Comparison of ENCODE assay signal across 9 cellular contexts in genomic region chr9:2623866-2624682, GRCh38. TPM values are rescaled to one million over a fixed set of nuclear protein-coding genes. Genes with fewer than 3 reads are reported as not detected.
DNase-seq lines count a peak whose midpoint lies in the region; ATAC-seq and TF ChIP-seq lines count a peak whose summit lies in the region.
"Had no signal": no experiment of that assay in that cellular context is flagged by ENCODE, and none has a peak within 500 bp of the region (broad histone marks: within the 10 kb centered on the region; RNA-seq: fewer than 3 reads in every experiment).

No MANE protein-coding gene starts in this region.

- peaks cover 19% of the 10 kb centered on the region for H3K4me1 Mint-ChIP-seq in T-helper 2 cell treated with Interferon-gamma antibody and Interleukin-4, amounts not matched to agents 5 μg/mL and 100 μg/mL, for 36 hours (ENCODE audit: low read depth)
- H3K4me1 Mint-ChIP-seq in activated naive CD8-positive, alpha-beta T cell treated with anti-CD3 and anti-CD28 coated beads, Interleukin-2, amount 50 U/mL, for 24 hours, result peaks cover 19% of the 10 kb centered on the region
- H3K4me1 Mint-ChIP-seq in immature natural killer cell, result peaks cover 17 to 25% of the 10 kb centered on the region in 2 donors

- in situ Hi-C loops in brain microvascular endothelial cell (cut with HindIII; ENCODE audit: low pct_ligation_motif_present, low sequenced_read_pairs), result no loop called here

- peaks cover 28 to 38% (median 28%) of the 10 kb centered on the region in 3 donors for H3K4me1 ChIP-seq in skeletal muscle tissue (ENCODE audit: control insufficient read depth in 3 of 3, insufficient read depth in 3 of 3, low read length in 3 of 3)

- H3K9me3 ChIP-seq in skeletal muscle tissue (ENCODE audit: control insufficient read depth in 3 of 3, low read length in 3 of 3), result no peaks in the 10 kb centered on the region
- H3K9me3 ChIP-seq: SJSA1 had no signal

- H3K27me3 ChIP-seq in skeletal muscle tissue (ENCODE audit: control insufficient read depth in 3 of 3, insufficient read depth in 3 of 3, low read length in 3 of 3) (no peaks in the 10 kb centered on the region), brain microvascular endothelial cell (replicated peaks) (peaks cover 5% of the 10 kb centered on the region)
- H3K27me3 ChIP-seq: SJSA1 had no signal

- TF ChIP-seq CTCF in brain microvascular endothelial cell (IDR thresholded peaks at IDR 0.05; ENCODE audit: low read depth, low read length, missing control alignments) (no peak), GM20000 (IDR thresholded peaks at IDR 0.05; ENCODE audit: extremely low read depth, missing control alignments) (no peak)

- H3K4me3 ChIP-seq in skeletal muscle tissue (ENCODE audit: low read length in 3 of 3) (peak overlapping the region; percentile 75 to 84 (median 78)), brain microvascular endothelial cell (ENCODE audit: low read depth, low read length) (no peak overlapping the region)
- H3K4me3 ChIP-seq: SJSA1 had no signal

- H3K36me3 ChIP-seq in skeletal muscle tissue (ENCODE audit: control insufficient read depth in 3 of 3, insufficient read depth in 3 of 3, low read length in 3 of 3) (no peaks in the 10 kb centered on the region), brain microvascular endothelial cell (replicated peaks) (no peaks in the 10 kb centered on the region)
- H3K36me3 ChIP-seq: SJSA1 had no signal

- H3K27me3 Mint-ChIP-seq in T-helper 2 cell treated with Interferon-gamma antibody and Interleukin-4, amounts not matched to agents 5 μg/mL and 100 μg/mL, for 36 hours (ENCODE audit: low read depth), result peaks cover 23% of the 10 kb centered on the region
- H3K27me3 Mint-ChIP-seq in activated naive CD8-positive, alpha-beta T cell treated with anti-CD3 and anti-CD28 coated beads, Interleukin-2, amount 50 U/mL, for 24 hours, result peaks cover 59% of the 10 kb centered on the region
- peaks cover 11 to 13% (median 12%) of the 10 kb centered on the region in 3 donors for H3K27me3 Mint-ChIP-seq in immature natural killer cell (ENCODE audit: low read depth in 3 of 3)

- peak overlapping the region; percentile 88 to 96 (median 95) for H3K9ac ChIP-seq in skeletal muscle tissue (ENCODE audit: low read depth in 1 of 3, low read length in 3 of 3)

- H3K9me3 Mint-ChIP-seq in T-helper 2 cell treated with Interferon-gamma antibody and Interleukin-4, amounts not matched to agents 5 μg/mL and 100 μg/mL, for 36 hours, result no peaks in the 10 kb centered on the region
- H3K9me3 Mint-ChIP-seq in activated naive CD8-positive, alpha-beta T cell treated with anti-CD3 and anti-CD28 coated beads, Interleukin-2, amount 50 U/mL, for 24 hours, result no peaks in the 10 kb centered on the region
- H3K9me3 Mint-ChIP-seq in immature natural killer cell, result no peaks in the 10 kb centered on the region

- peak overlapping the region; percentile 91 for H3K4me3 Mint-ChIP-seq in T-helper 2 cell treated with Interferon-gamma antibody and Interleukin-4, amounts not matched to agents 5 μg/mL and 100 μg/mL, for 36 hours
- H3K4me3 Mint-ChIP-seq in activated naive CD8-positive, alpha-beta T cell treated with anti-CD3 and anti-CD28 coated beads, Interleukin-2, amount 50 U/mL, for 24 hours, result peak overlapping the region; percentile 86
- H3K4me3 Mint-ChIP-seq in immature natural killer cell, result peak overlapping the region; percentile 84 to 91 (median 85)

- H3K27ac Mint-ChIP-seq in T-helper 2 cell treated with Interferon-gamma antibody and Interleukin-4, amounts not matched to agents 5 μg/mL and 100 μg/mL, for 36 hours, result no peak overlapping the region
- H3K27ac Mint-ChIP-seq in activated naive CD8-positive, alpha-beta T cell treated with anti-CD3 and anti-CD28 coated beads, Interleukin-2, amount 50 U/mL, for 24 hours, result no peak overlapping the region
- no peak overlapping the region for H3K27ac Mint-ChIP-seq in immature natural killer cell

- H3K36me3 Mint-ChIP-seq in T-helper 2 cell treated with Interferon-gamma antibody and Interleukin-4, amounts not matched to agents 5 μg/mL and 100 μg/mL, for 36 hours (ENCODE audit: low read depth), result peaks cover 6% of the 10 kb centered on the region
- no peaks in the 10 kb centered on the region for H3K36me3 Mint-ChIP-seq in activated naive CD8-positive, alpha-beta T cell treated with anti-CD3 and anti-CD28 coated beads, Interleukin-2, amount 50 U/mL, for 24 hours (ENCODE audit: low read depth)
- H3K36me3 Mint-ChIP-seq in immature natural killer cell, result no peaks in the 10 kb centered on the region

- H3K27ac ChIP-seq in skeletal muscle tissue (ENCODE audit: low read depth, low read length) (peak overlapping the region; percentile 85), brain microvascular endothelial cell (no peak overlapping the region)
- H3K27ac ChIP-seq: SJSA1 had no signal

- no peak for ATAC-seq in activated naive CD8-positive, alpha-beta T cell treated with anti-CD3 and anti-CD28 coated beads, Interleukin-2, amount 50 U/mL, for 24 hours
- ATAC-seq in GM21576 (IDR thresholded peaks at IDR 0.05; ENCODE audit: unreplicated experiment), result no peak

- no peak for DNase-seq in T-helper 2 cell treated with Interferon-gamma antibody and Interleukin-4, amounts not matched to agents 5 μg/mL and 100 μg/mL, for 36 hours (ENCODE audit: low spot score)
- no peak for DNase-seq in T-helper 2 cell
- no peak for DNase-seq in activated naive CD8-positive, alpha-beta T cell treated with anti-CD3 and anti-CD28 coated beads, Interleukin-2, amount 50 U/mL, for 24 hours
- no peak for DNase-seq in immature natural killer cell
- no peak for DNase-seq in brain microvascular endothelial cell
- DNase-seq in GM20000 (ENCODE audit: low spot score), result no peak

RNA-seq across cellular contexts. Expression of gene VLDLR, which starts 2.5 kb away (rescaled TPM):
- polyA plus RNA-seq in immature natural killer cell, result under 1 TPM in 2 of 3 donors, not detected in 1; 0.61 to 0.84 TPM
- 18.3 TPM for total RNA-seq in skeletal muscle tissue
